9 cellular contexts compared by ENCODE assay signal in the genomic region with DNA sequence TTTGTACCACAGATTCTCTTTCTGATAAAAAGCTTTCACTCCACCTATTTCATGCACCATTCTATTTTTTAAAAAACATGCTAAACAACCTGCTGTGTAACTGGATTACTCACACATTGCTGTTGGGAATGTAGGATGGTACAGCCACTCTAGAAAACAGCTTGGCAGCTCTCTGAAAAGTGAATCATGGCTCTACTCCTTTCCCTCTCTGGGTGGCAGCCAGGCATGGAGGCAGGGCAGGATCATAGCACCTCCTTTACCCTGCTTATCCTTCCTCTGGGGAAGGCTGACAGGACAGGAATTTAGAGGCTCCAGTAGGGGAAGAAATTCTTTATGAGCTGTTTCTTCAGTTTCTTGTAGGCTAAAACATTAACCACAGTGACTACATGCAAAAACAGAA. TPM values are rescaled to one million over a fixed set of nuclear protein-coding genes. Genes with fewer than 3 reads are reported as not detected.
A peak's percentile ranks its signal among the peaks of the same experiment; 100 is the strongest.
DNase-seq lines count a peak whose midpoint lies in the region; TF ChIP-seq lines count a peak whose summit lies in the region.
"Had no signal": no experiment of that assay in that cellular context is flagged by ENCODE, and none has a peak within 500 bp of the region (broad histone marks: within the 10 kb centered on the region; RNA-seq: fewer than 3 reads in every experiment).

No MANE protein-coding gene starts in this region.

- no peak overlapping the region for H3K9ac ChIP-seq in mesenchymal stem cell (ENCODE audit: low read length)

- H3K36me3 ChIP-seq in HEK293 (ENCODE audit: control insufficient read depth in 2 of 2, insufficient read depth in 1 of 2, low read length in 2 of 2) (peaks cover under 1 to 7% of the 10 kb centered on the region in 2 experiments; a peak in 2 of 3 replicates), mesenchymal stem cell (ENCODE audit: control insufficient read depth in 1 of 2, insufficient read depth in 2 of 2, low read depth in 1 of 2, low read length in 2 of 2) (no peaks in the 10 kb centered on the region)

- H2BK5ac ChIP-seq in mesenchymal stem cell (ENCODE audit: low read depth, low read length, poor library complexity, severe bottlenecking): no peak overlapping the region

- H3K9me3 ChIP-seq in HEK293 (ENCODE audit: control insufficient read depth, insufficient read depth, low read depth, low read length): no peaks in the 10 kb centered on the region
- H3K9me3 ChIP-seq in mesenchymal stem cell (ENCODE audit: control insufficient read depth, low read length): no peaks in the 10 kb centered on the region

- H2AK5ac ChIP-seq in mesenchymal stem cell (ENCODE audit: low read length, severe bottlenecking): no peak overlapping the region

- no peak overlapping the region for H2BK15ac ChIP-seq in mesenchymal stem cell (ENCODE audit: low read depth, poor library complexity, severe bottlenecking)

- no peak overlapping the region for H4K91ac ChIP-seq in mesenchymal stem cell (ENCODE audit: low read length)

- no peaks in the 10 kb centered on the region for H3K36me3 Mint-ChIP-seq in osteocyte (ENCODE audit: unreplicated experiment)

- peak; percentile 66 for DNase-seq in AG08396 (ENCODE audit: low spot score)
- DNase-seq in choroid plexus epithelial cell (ENCODE audit: low read depth): peak; percentile 67
- DNase-seq in mesenchymal stem cell: peak; percentile 49
- no peak for DNase-seq in NOMO-1 (lab: John Stamatoyannopoulos, UW; ENCODE audit: unreplicated experiment in 2 of 2)
- no peak for DNase-seq in T-helper 1 cell
- no peak for DNase-seq in NK-92 (lab: John Stamatoyannopoulos, UW; ENCODE audit: unreplicated experiment)
- DNase-seq in osteocyte (ENCODE audit: extremely low spot score, unreplicated experiment): no peak

- POLR2A ChIA-PET in HEK293 (lab: Yijun Ruan, JAX): interaction anchor here (0.6 to 2.3 kb wide), 2 partner anchors 49 to 50 kb away, joined by 3 to 8 read pairs; a partner anchor contains a TSS

- H3K27ac ChIP-seq in HEK293 (ENCODE audit: extremely low read depth, low read depth, low read length) (no peak overlapping the region), mesenchymal stem cell (ENCODE audit: low read length, poor library complexity, severe bottlenecking) (peak overlapping the region; percentile 67)

- H3K9me3 Mint-ChIP-seq in osteocyte (ENCODE audit: unreplicated experiment): no peaks in the 10 kb centered on the region
- H3K9me3 Mint-ChIP-seq: memory B cell had no signal

- H4K8ac ChIP-seq in mesenchymal stem cell (ENCODE audit: low read length): no peak overlapping the region

- peaks cover 3% of the 10 kb centered on the region for H3K27me3 Mint-ChIP-seq in osteocyte (ENCODE audit: unreplicated experiment)
- H3K27me3 Mint-ChIP-seq: memory B cell had no signal

- no peak overlapping the region for H3K4me3 Mint-ChIP-seq in osteocyte (ENCODE audit: unreplicated experiment)

- TF ChIP-seq CTCF in HEK293 (tag by site-specific recombination; IDR thresholded peaks at IDR 0.05): no peak
- TF ChIP-seq CTCF in choroid plexus epithelial cell (conservative IDR thresholded peaks at IDR 0.05; ENCODE audit: low read depth, low read length): no peak
- no peak for TF ChIP-seq CTCF in osteocyte (IDR thresholded peaks at IDR 0.05)

- no peak overlapping the region for H3K4me2 ChIP-seq in mesenchymal stem cell (ENCODE audit: low read length, poor library complexity, severe bottlenecking)

- CTCF ChIA-PET in HEK293 (lab: Yijun Ruan, JAX): interaction anchor here (0.6 to 6.0 kb wide), 6 partner anchors 19 to 485 kb away, joined by 4 to 62 read pairs (median 6); a partner anchor contains a TSS

- H3K18ac ChIP-seq in mesenchymal stem cell (ENCODE audit: low read depth in 1 of 2, low read length in 2 of 2): no peak overlapping the region

- H3K4me3 ChIP-seq in HEK293 (ENCODE audit: low read depth, low read length) (no peak overlapping the region), choroid plexus epithelial cell (ENCODE audit: low read depth, low read length) (no peak overlapping the region), mesenchymal stem cell (ENCODE audit: insufficient read depth in 1 of 2, low read depth in 1 of 2, low read length in 2 of 2) (no peak overlapping the region)

- H3K4me1 Mint-ChIP-seq in osteocyte (ENCODE audit: unreplicated experiment): peaks cover 6% of the 10 kb centered on the region

- no peak overlapping the region for H2AFZ ChIP-seq in mesenchymal stem cell (ENCODE audit: low read depth, low read length)

- H3K4me1 ChIP-seq in HEK293 (ENCODE audit: control insufficient read depth, insufficient read depth, low read length) (no peaks in the 10 kb centered on the region), mesenchymal stem cell (ENCODE audit: control insufficient read depth, insufficient read depth, low read depth, low read length) (peaks cover 8% of the 10 kb centered on the region)

- H3K4ac ChIP-seq in mesenchymal stem cell (ENCODE audit: low read depth in 1 of 2, low read length in 2 of 2): no peak overlapping the region

- no peak overlapping the region for H2BK12ac ChIP-seq in mesenchymal stem cell (ENCODE audit: low read length in 2 of 2)

- H3K27me3 ChIP-seq in mesenchymal stem cell (ENCODE audit: control insufficient read depth in 1 of 2, insufficient read depth in 1 of 2, low read length in 2 of 2): no peaks in the 10 kb centered on the region

- H3K27ac Mint-ChIP-seq in osteocyte (ENCODE audit: unreplicated experiment): no peak overlapping the region
- H3K27ac Mint-ChIP-seq: memory B cell had no signal

- no peak overlapping the region for H3K14ac ChIP-seq in mesenchymal stem cell (ENCODE audit: low read length in 2 of 2)

- H2BK120ac ChIP-seq in mesenchymal stem cell (ENCODE audit: low read depth, low read length): no peak overlapping the region

- no peaks in the 10 kb centered on the region for H3K79me1 ChIP-seq in mesenchymal stem cell (replicated peaks; ENCODE audit: low read length, poor library complexity, severe bottlenecking)

- no peak overlapping the region for H3K23ac ChIP-seq in mesenchymal stem cell (ENCODE audit: low read length in 2 of 2)

TF ChIP-seq in HEK293, 187 proteins besides CTCF, POLR2A, EP300 and RAD21:
- TF ChIP-seq ZNF23 (tag by site-specific recombination; IDR thresholded peaks at IDR 0.05; ENCODE audit: borderline replicate concordance): no peak
- no peak for TF ChIP-seq ZNF548 (tag by site-specific recombination; IDR thresholded peaks at IDR 0.05)
- no peak for TF ChIP-seq ZNF404 (tag by site-specific recombination; IDR thresholded peaks at IDR 0.05)
- TF ChIP-seq ZNF341 (tag by site-specific recombination; IDR thresholded peaks at IDR 0.05; ENCODE audit: low read depth): no peak
- 0 out of 2 replicates have a peak, but pooled peaks have one; percentile 28 for TF ChIP-seq PRDM1 (tag by site-specific recombination; IDR thresholded peaks at IDR 0.05)

RNA-seq across cellular contexts. Expression of a gene that starts 6.7 kb away (rescaled TPM):
- 1.4 TPM for polyA plus RNA-seq in mesenchymal stem cell (2013, experiment 1 of 2)
- polyA plus RNA-seq in mesenchymal stem cell (2013, experiment 2 of 2): 1.1 TPM
- total RNA-seq in osteocyte: not detected in 2 replicates

RNA-seq across cellular contexts. Expression of a gene that starts 34.1 kb away (rescaled TPM):
- 10.4 TPM for polyA plus RNA-seq in mesenchymal stem cell (2013, experiment 1 of 2)
- polyA plus RNA-seq in mesenchymal stem cell (2013, experiment 2 of 2): 10.8 TPM
- total RNA-seq in osteocyte: 3.3 and 4.9 TPM in 2 replicates

RNA-seq across cellular contexts. Expression of a gene that starts 50.0 kb away (rescaled TPM):
- 2,708 TPM for polyA plus RNA-seq in mesenchymal stem cell (2013, experiment 1 of 2)
- polyA plus RNA-seq in mesenchymal stem cell (2013, experiment 2 of 2): 2,617 TPM
- total RNA-seq in osteocyte: 934 and 950 TPM in 2 replicates

RNA-seq across cellular contexts. Expression of a gene that starts 50.5 kb away (rescaled TPM):
- polyA plus RNA-seq in mesenchymal stem cell (2013, experiment 1 of 2): 0.03 TPM
- 0.03 TPM for polyA plus RNA-seq in mesenchymal stem cell (2013, experiment 2 of 2)
- not detected in 2 replicates for total RNA-seq in osteocyte

Comparison
In these comparisons a context has a peak if more than half of its experiments do, and no peak if none do; other contexts are left out.
1. DNase-seq: peak in AG08396 (single experiment), choroid plexus epithelial cell (single experiment) and mesenchymal stem cell (single experiment); none in NOMO-1 (0 of 2), T-helper 1 cell (0 of 5), NK-92 (single experiment) and osteocyte (single experiment).